In genomic region chr16:2024026-2024425, GRCh38 we compare ENCODE assay signal across 12 cellular contexts. TPM values are rescaled to one million over a fixed set of nuclear protein-coding genes. Genes with fewer than 3 reads are reported as not detected.
DNase-seq lines count a peak whose midpoint lies in the region; ATAC-seq, FAIRE-seq and TF ChIP-seq lines count a peak whose summit lies in the region.
"Had no signal": no experiment of that assay in that cellular context is flagged by ENCODE, and none has a peak within 500 bp of the region (broad histone marks: within the 10 kb centered on the region; RNA-seq: fewer than 3 reads in every experiment).

No MANE protein-coding gene starts in this region.

- H3K9ac ChIP-seq in smooth muscle cell (ENCODE audit: low read depth): no peak overlapping the region

- no peak overlapping the region for H3K27ac Mint-ChIP-seq in T-helper 17 cell

- peak overlapping the region; percentile 40; the same call in 1 of the 2 replicates for H3K4me3 ChIP-seq in H7 (ENCODE audit: insufficient read depth, low read depth, low read length)
- peak overlapping the region in 1 of 2 donors; percentile 29 for H3K4me3 ChIP-seq in left lung
- no peak overlapping the region for H3K4me3 ChIP-seq in smooth muscle cell
- no peak overlapping the region for H3K4me3 ChIP-seq in WERI-Rb-1 (ENCODE audit: low read depth, low read length)
- no peak overlapping the region for H3K4me3 ChIP-seq in MG63
- H3K4me3 ChIP-seq: GM12878 had no signal

- peaks cover 42% of the 10 kb centered on the region for H3K27me3 ChIP-seq in H7 (ENCODE audit: control insufficient read depth, insufficient read depth, low read length)
- peaks cover 20 to 78% of the 10 kb centered on the region in 2 donors for H3K27me3 ChIP-seq in left lung
- H3K27me3 ChIP-seq in smooth muscle cell (ENCODE audit: low read depth): no peaks in the 10 kb centered on the region
- H3K27me3 ChIP-seq in WERI-Rb-1 (ENCODE audit: insufficient read depth, low read depth, severe bottlenecking): no peaks in the 10 kb centered on the region
- H3K27me3 ChIP-seq in MG63: no peaks in the 10 kb centered on the region

- H4K20me1 ChIP-seq in smooth muscle cell (ENCODE audit: low read depth): peaks cover 12% of the 10 kb centered on the region

- H3K4me2 ChIP-seq in smooth muscle cell: peak overlapping the region; percentile 82

- no peak for ATAC-seq in T-helper 17 cell
- ATAC-seq in left lung: no peak

- DNase-seq in H7 (peak; percentile 75), T-helper 17 cell (no peak), left lung (peak in 1 of 2 donors; percentile 56), smooth muscle cell (lab: John Stamatoyannopoulos, UW; ENCODE audit: unreplicated experiment) (no peak), GM19239 (ENCODE audit: insufficient read length, low spot score) (no peak), WERI-Rb-1 (no peak), MG63 (no peak)
- DNase-seq: activated naive CD4-positive, alpha-beta T cell treated with Interleukin-2 at 50 U/mL for 16 hours; SIG-M5; stimulated activated CD4-positive, alpha-beta T cell treated with anti-CD3 and anti-CD28 coated beads, Interleukin-12 subunit alpha, Interleukin-12 subunit beta, amount 100 ng/mL, for 4 hours had no signal

- H3K9me3 ChIP-seq in T-helper 17 cell (ENCODE audit: control insufficient read depth, low read length, poor library complexity, severe bottlenecking): no peaks in the 10 kb centered on the region
- no peaks in the 10 kb centered on the region for H3K9me3 ChIP-seq in left lung
- no peaks in the 10 kb centered on the region for H3K9me3 ChIP-seq in smooth muscle cell (replicated peaks; ENCODE audit: low read depth)
- H3K9me3 ChIP-seq in WERI-Rb-1 (ENCODE audit: severe bottlenecking): no peaks in the 10 kb centered on the region
- no peaks in the 10 kb centered on the region for H3K9me3 ChIP-seq in MG63
- H3K9me3 ChIP-seq: mucosa of descending colon had no signal

- H2AFZ ChIP-seq in smooth muscle cell (ENCODE audit: low read depth): no peak overlapping the region

- intact Hi-C loops in left lung (cut with DNase I): loop anchor here in 1 of 2 donors (5.0 kb wide), 1 partner anchor 128 kb away; no protein-coding TSS in a partner anchor

- peaks cover 15% of the 10 kb centered on the region for H3K79me2 ChIP-seq in smooth muscle cell (ENCODE audit: low read depth)

- H3F3A ChIP-seq in smooth muscle cell (ENCODE audit: low read depth): no peaks in the 10 kb centered on the region

- WGBS in smooth muscle cell (ENCODE audit: low lambda C conversion rate): 92% methylated on average over 12 of the region's 13 CpGs

- no peak for FAIRE-seq in GM19239 (lab: Jason Lieb, UNC)
- FAIRE-seq: GM12878 had no signal

- H3K4me1 Mint-ChIP-seq in T-helper 17 cell: peaks cover 10% of the 10 kb centered on the region

- peak overlapping the region; percentile 47 for H3K4me3 Mint-ChIP-seq in T-helper 17 cell

- peaks cover 16% of the 10 kb centered on the region for H3K27me3 Mint-ChIP-seq in T-helper 17 cell

- H3K36me3 ChIP-seq in H7 (replicated peaks; ENCODE audit: control insufficient read depth, insufficient read depth, low read length) (no peaks in the 10 kb centered on the region), left lung (no peaks in the 10 kb centered on the region), smooth muscle cell (ENCODE audit: low read depth) (no peaks in the 10 kb centered on the region), WERI-Rb-1 (no peaks in the 10 kb centered on the region), MG63 (no peaks in the 10 kb centered on the region)

- TF ChIP-seq CTCF in left lung (IDR thresholded peaks at IDR 0.05): no peak
- TF ChIP-seq CTCF in smooth muscle cell (IDR thresholded peaks at IDR 0.05; ENCODE audit: borderline replicate concordance, insufficient read depth, poor library complexity, severe bottlenecking): no peak
- TF ChIP-seq CTCF in WERI-Rb-1 (IDR thresholded peaks at IDR 0.05; ENCODE audit: low read depth, low read length): no peak

- H3K4me1 ChIP-seq in left lung: peaks cover 22 to 69% of the 10 kb centered on the region in 2 donors
- H3K4me1 ChIP-seq in smooth muscle cell (ENCODE audit: low read depth): peaks cover 23% of the 10 kb centered on the region

- peaks cover 2% of the 10 kb centered on the region for H3K36me3 Mint-ChIP-seq in T-helper 17 cell (ENCODE audit: low read depth)

- peak overlapping the region; percentile 50 to 71 for H3K27ac ChIP-seq in left lung
- H3K27ac ChIP-seq in smooth muscle cell (ENCODE audit: low read depth): no peak overlapping the region
- no peak overlapping the region for H3K27ac ChIP-seq in WERI-Rb-1

RNA-seq across cellular contexts. Expression of gene NHERF2, which starts 2.7 kb away (rescaled TPM):
- total RNA-seq in H7 (2014; rRNA removed; shearing (Covaris generic)): 14.0 and 17.1 TPM in 2 replicates
- 1 to 10 TPM; 2.2 to 3.9 TPM for total RNA-seq in T-helper 17 cell
- 100 to 1,000 TPM; 186 to 349 TPM for total RNA-seq in left lung
- 14.4 and 21.8 TPM in 2 replicates for total RNA-seq in smooth muscle cell
- 40.2 and 56.8 TPM in 2 replicates for polyA plus RNA-seq in smooth muscle cell
- total RNA-seq in MG63 (2014; rRNA removed; shearing (Covaris generic); ENCODE audit: low replicate concordance): 15.9 and 19.0 TPM in 2 replicates

RNA-seq across cellular contexts. Expression of gene NPW, which starts 4.4 kb away (rescaled TPM):
- 2.0 and 2.3 TPM in 2 replicates for total RNA-seq in H7 (2014; rRNA removed; shearing (Covaris generic))
- total RNA-seq in T-helper 17 cell (1 to 10 TPM in 1 of 2 donors, not detected in 1; 2.0 TPM), left lung (1 to 10 TPM in 1 of 2 donors, under 1 TPM in 1; 0.94 to 3.1 TPM), smooth muscle cell (13.1 and 30.9 TPM in 2 replicates)
- polyA plus RNA-seq in smooth muscle cell: 185 and 193 TPM in 2 replicates
- not detected in 2 replicates for total RNA-seq in MG63 (2014; rRNA removed; shearing (Covaris generic); ENCODE audit: low replicate concordance)

RNA-seq across cellular contexts. Expression of gene ZNF598, which starts 14.4 kb away (rescaled TPM):
- 28.4 and 30.8 TPM in 2 replicates for total RNA-seq in H7 (2014; rRNA removed; shearing (Covaris generic))
- total RNA-seq in T-helper 17 cell: 10 to 100 TPM; 45.2 to 46.7 TPM
- 10 to 100 TPM; 31.5 to 45.9 TPM for total RNA-seq in left lung
- 23.2 and 27.2 TPM in 2 replicates for total RNA-seq in smooth muscle cell
- polyA plus RNA-seq in smooth muscle cell: 27.9 and 32.7 TPM in 2 replicates
- total RNA-seq in MG63 (2014; rRNA removed; shearing (Covaris generic); ENCODE audit: low replicate concordance): 75.0 and 86.5 TPM in 2 replicates

RNA-seq across cellular contexts. Expression of gene NTHL1, which starts 23.6 kb away (rescaled TPM):
- 104 and 108 TPM in 2 replicates for total RNA-seq in H7 (2014; rRNA removed; shearing (Covaris generic))
- total RNA-seq in T-helper 17 cell (1 to 10 TPM; 6.7 to 6.8 TPM), left lung (10 to 100 TPM; 19.4 to 29.8 TPM), smooth muscle cell (14.6 and 23.8 TPM in 2 replicates)
- 36.5 and 39.3 TPM in 2 replicates for polyA plus RNA-seq in smooth muscle cell
- total RNA-seq in MG63 (2014; rRNA removed; shearing (Covaris generic); ENCODE audit: low replicate concordance): 57.1 and 74.7 TPM in 2 replicates

RNA-seq across cellular contexts. Expression of gene TSC2, which starts 23.8 kb away (rescaled TPM):
- total RNA-seq in H7 (2014; rRNA removed; shearing (Covaris generic)): 37.6 and 42.6 TPM in 2 replicates
- 100 to 1,000 TPM; 123 TPM for total RNA-seq in T-helper 17 cell
- total RNA-seq in left lung: 100 to 1,000 TPM; 116 to 126 TPM
- 29.7 and 64.5 TPM in 2 replicates for total RNA-seq in smooth muscle cell
- 74.7 and 110 TPM in 2 replicates for polyA plus RNA-seq in smooth muscle cell
- total RNA-seq in MG63 (2014; rRNA removed; shearing (Covaris generic); ENCODE audit: low replicate concordance): 24.1 and 64.4 TPM in 2 replicates

Comparison
In these comparisons a context has a peak if more than half of its experiments do, and no peak if none do; other contexts are left out.
1. H3K27ac ChIP-seq: peak in left lung (2 of 2); none in smooth muscle cell (single experiment) and WERI-Rb-1 (single experiment).